Comparison of ENCODE assay signal across 8 cellular contexts in genomic region chr4:140296335-140296753, GRCh38.
A peak's percentile ranks its signal among the peaks of the same experiment; 100 is the strongest.
DNase-seq lines count a peak whose midpoint lies in the region; ATAC-seq and TF ChIP-seq lines count a peak whose summit lies in the region.

No MANE protein-coding gene starts in this region.

- H2AFZ ChIP-seq in GM23248 (peak overlapping the region; percentile 44), PC-9 (peak overlapping the region; percentile 52)

- intact Hi-C loops in PC-9 (cut with micrococcal nuclease; ENCODE audit: unreplicated experiment), result no loop called here

- H3K79me2 ChIP-seq in GM23248 (ENCODE audit: insufficient read depth) (no peaks in the 10 kb centered on the region), PC-9 (ENCODE audit: low read depth) (no peaks in the 10 kb centered on the region)

- TF ChIP-seq CTCF in PC-9 (conservative IDR thresholded peaks at IDR 0.05), result no peak
- no peak for TF ChIP-seq CTCF in fibroblast of pulmonary artery (IDR thresholded peaks at IDR 0.05; ENCODE audit: low read length, missing control alignments)

- H3K4me1 Mint-ChIP-seq in effector memory CD8-positive, alpha-beta T cell (ENCODE audit: low read depth in 2 of 2), result no peaks in the 10 kb centered on the region
- H3K4me1 Mint-ChIP-seq in T-helper 2 cell treated with Interferon-gamma antibody and Interleukin-4, amounts not matched to agents 5 μg/mL and 100 μg/mL, for 36 hours (ENCODE audit: low read depth), result peaks cover 3% of the 10 kb centered on the region

- H3K9me2 ChIP-seq in GM23248 (ENCODE audit: insufficient read depth) (no peaks in the 10 kb centered on the region), PC-9 (ENCODE audit: insufficient read depth) (no peaks in the 10 kb centered on the region)

- no peaks in the 10 kb centered on the region for H3K9me3 Mint-ChIP-seq in effector memory CD8-positive, alpha-beta T cell
- H3K9me3 Mint-ChIP-seq in T-helper 2 cell treated with Interferon-gamma antibody and Interleukin-4, amounts not matched to agents 5 μg/mL and 100 μg/mL, for 36 hours, result no peaks in the 10 kb centered on the region

- H3K4me1 ChIP-seq in GM23248 (ENCODE audit: insufficient read depth), result peaks cover 31% of the 10 kb centered on the region
- H3K4me1 ChIP-seq in PC-9 (replicated peaks; ENCODE audit: insufficient read depth), result peaks cover 37% of the 10 kb centered on the region
- H3K4me1 ChIP-seq in rectal smooth muscle tissue (ENCODE audit: control insufficient read depth, insufficient read depth, low read length), result peaks cover 5% of the 10 kb centered on the region

- DNase-seq in GM23248, result peak; percentile 93
- peak; percentile 48 to 64 for DNase-seq in PC-9
- peak; percentile 75 for DNase-seq in fibroblast of pulmonary artery (ENCODE audit: low read depth)
- DNase-seq in effector memory CD8-positive, alpha-beta T cell, result no peak
- no peak for DNase-seq in T-helper 2 cell treated with Interferon-gamma antibody and Interleukin-4, amounts not matched to agents 5 μg/mL and 100 μg/mL, for 36 hours (ENCODE audit: low spot score)
- no peak for DNase-seq in activated CD8-positive, alpha-beta memory T cell treated with anti-CD3 and anti-CD28 coated beads for 24 hours

- no peaks in the 10 kb centered on the region for H3K36me3 ChIP-seq in GM23248 (ENCODE audit: low read depth)
- no peaks in the 10 kb centered on the region for H3K36me3 ChIP-seq in PC-9 (ENCODE audit: low read depth)
- no peaks in the 10 kb centered on the region for H3K36me3 ChIP-seq in rectal smooth muscle tissue (ENCODE audit: control insufficient read depth, insufficient read depth, low read length)

- H4K20me1 ChIP-seq in GM23248 (ENCODE audit: insufficient read depth) (no peaks in the 10 kb centered on the region), PC-9 (ENCODE audit: insufficient read depth) (no peaks in the 10 kb centered on the region)

- no TSS peak for BruUV-seq in PC-9 (replicated peaks; lab: Mats Ljungman, UMichigan)

- CTCF ChIA-PET in PC-9 (lab: Charles Lee), result no interaction called here

- H3K27me3 ChIP-seq in GM23248 (replicated peaks; ENCODE audit: insufficient read depth) (no peaks in the 10 kb centered on the region), PC-9 (ENCODE audit: insufficient read depth, low read depth) (no peaks in the 10 kb centered on the region), rectal smooth muscle tissue (ENCODE audit: control insufficient read depth, insufficient read depth, low read length) (no peaks in the 10 kb centered on the region)

- peak overlapping the region; percentile 72 for H3K9ac ChIP-seq in GM23248
- no peak overlapping the region for H3K9ac ChIP-seq in rectal smooth muscle tissue (ENCODE audit: low read length)

- in situ Hi-C loops in GM23248 (cut with MboI), result no loop called here

- 1% methylated on average over 10 of the region's 10 CpGs for WGBS in GM23248 (ENCODE audit: low coverage in 1 of 2, low lambda C conversion rate in 2 of 2, missing lambda C conversion rate in 2 of 2), 2 experiments

- POLR2A ChIA-PET in PC-9 (lab: Charles Lee; ENCODE audit: unreplicated experiment), result interaction anchor here (0.6 kb wide), 1 partner anchor 640 kb away, joined by 3 read pairs; no protein-coding TSS in a partner anchor

- no peaks in the 10 kb centered on the region for H3K9me3 ChIP-seq in GM23248 (ENCODE audit: low read depth)
- no peaks in the 10 kb centered on the region for H3K9me3 ChIP-seq in PC-9 (ENCODE audit: insufficient read depth, low read depth)

- H3K4me2 ChIP-seq in GM23248 (ENCODE audit: unreplicated experiment) (peak overlapping the region; percentile 83), PC-9 (peak overlapping the region; percentile 81)

- no peak for ATAC-seq in effector memory CD8-positive, alpha-beta T cell (replicated peaks)
- no peak for ATAC-seq in GM21526 (IDR thresholded peaks at IDR 0.05; ENCODE audit: low FRiP score, unreplicated experiment)

- H3K36me3 Mint-ChIP-seq in effector memory CD8-positive, alpha-beta T cell (ENCODE audit: insufficient read depth), result peaks cover 3% of the 10 kb centered on the region
- no peaks in the 10 kb centered on the region for H3K36me3 Mint-ChIP-seq in T-helper 2 cell treated with Interferon-gamma antibody and Interleukin-4, amounts not matched to agents 5 μg/mL and 100 μg/mL, for 36 hours (ENCODE audit: low read depth)

- H3K27ac Mint-ChIP-seq in effector memory CD8-positive, alpha-beta T cell, result no peak overlapping the region
- no peak overlapping the region for H3K27ac Mint-ChIP-seq in T-helper 2 cell treated with Interferon-gamma antibody and Interleukin-4, amounts not matched to agents 5 μg/mL and 100 μg/mL, for 36 hours

- peaks cover 34 to 45% of the 10 kb centered on the region in 2 donors for H3K27me3 Mint-ChIP-seq in effector memory CD8-positive, alpha-beta T cell
- H3K27me3 Mint-ChIP-seq in T-helper 2 cell treated with Interferon-gamma antibody and Interleukin-4, amounts not matched to agents 5 μg/mL and 100 μg/mL, for 36 hours (ENCODE audit: low read depth), result peaks cover 2% of the 10 kb centered on the region

- peak overlapping the region; percentile 52 for H3K4me3 ChIP-seq in GM23248
- H3K4me3 ChIP-seq in PC-9, result peak overlapping the region; percentile 43; the same call in 1 of the 2 replicates
- no peak overlapping the region for H3K4me3 ChIP-seq in fibroblast of pulmonary artery (replicated peaks; ENCODE audit: low read depth, low read length)
- peak overlapping the region; percentile 29 for H3K4me3 ChIP-seq in rectal smooth muscle tissue (ENCODE audit: low read length)

- H3K27ac ChIP-seq in GM23248, result peak overlapping the region; percentile 72
- H3K27ac ChIP-seq in PC-9, result peak overlapping the region; percentile 83
- peak overlapping the region; percentile 15 for H3K27ac ChIP-seq in rectal smooth muscle tissue (ENCODE audit: low read depth, low read length)

- peaks cover 14% of the 10 kb centered on the region for H3F3A ChIP-seq in GM23248 (ENCODE audit: insufficient read depth)
- H3F3A ChIP-seq in PC-9 (ENCODE audit: insufficient read depth, low read depth), result peaks cover 23% of the 10 kb centered on the region; the same call in 1 of the 2 replicates

- no peak overlapping the region for H3K4me3 Mint-ChIP-seq in effector memory CD8-positive, alpha-beta T cell
- no peak overlapping the region for H3K4me3 Mint-ChIP-seq in T-helper 2 cell treated with Interferon-gamma antibody and Interleukin-4, amounts not matched to agents 5 μg/mL and 100 μg/mL, for 36 hours

Comparison
In these comparisons a context has a peak if more than half of its experiments do, and no peak if none do; other contexts are left out.
1. DNase-seq: peak in GM23248 (single experiment), PC-9 (2 of 2) and fibroblast of pulmonary artery (single experiment); none in effector memory CD8-positive, alpha-beta T cell (0 of 3), T-helper 2 cell treated with Interferon-gamma antibody and Interleukin-4, amounts not matched to agents 5 μg/mL and 100 μg/mL, for 36 hours (single experiment) and activated CD8-positive, alpha-beta memory T cell treated with anti-CD3 and anti-CD28 coated beads for 24 hours (single experiment).
2. H3K27ac ChIP-seq: peak in every context shown above with its lines; median percentile 83 in PC-9; 72 in GM23248; 15 in rectal smooth muscle tissue.